Comparison of ENCODE assay signal across 22 cellular contexts in the genomic region with DNA sequence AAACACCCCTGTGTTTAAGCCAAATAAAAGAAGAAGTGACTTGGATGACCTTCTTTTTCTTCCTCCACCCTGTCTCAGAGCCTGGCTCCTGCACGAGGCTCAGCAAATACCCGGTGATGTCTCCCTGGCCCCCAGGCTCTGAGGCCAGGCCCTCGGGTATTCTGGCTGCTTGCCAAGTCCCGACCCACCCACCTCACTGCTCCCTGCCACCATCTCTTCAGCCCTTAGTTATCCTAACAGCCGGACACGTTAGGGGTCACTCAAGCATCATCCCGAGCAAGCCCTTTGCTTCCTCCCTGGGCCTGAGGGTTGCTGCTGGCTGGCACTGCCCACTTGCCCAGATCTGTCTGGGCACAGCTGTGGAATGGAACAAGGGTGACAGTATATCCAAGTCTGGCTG. TPM values are rescaled to one million over a fixed set of nuclear protein-coding genes. Genes with fewer than 3 reads are reported as not detected.
"Had no signal": no experiment of that assay in that cellular context is flagged by ENCODE, and none has a peak within 500 bp of the region (broad histone marks: within the 10 kb centered on the region; RNA-seq: fewer than 3 reads in every experiment).

No MANE protein-coding gene starts in this region.

- H3K9me3 ChIP-seq: neutrophil, transverse colon had no signal

- H3K27ac ChIP-seq: neutrophil had no signal

- ATAC-seq: activated CD4-positive, alpha-beta T cell treated with anti-CD3 and anti-CD28 coated beads for 36 hours; activated CD8-positive, alpha-beta memory T cell treated with anti-CD3 and anti-CD28 coated beads, Interleukin-2, amount 10 ng/mL, durations not matched to agents 7 days and 5 days; naive thymus-derived CD8-positive, alpha-beta T cell; right cardiac atrium had no signal

- H3K27me3 ChIP-seq: neutrophil, transverse colon had no signal

- H3K4me1 Mint-ChIP-seq: activated CD4-positive, alpha-beta T cell treated with anti-CD3 and anti-CD28 coated beads for 36 hours; activated CD8-positive, alpha-beta memory T cell treated with anti-CD3 and anti-CD28 coated beads, Interleukin-2, amount 10 ng/mL, durations not matched to agents 7 days and 5 days; activated naive CD4-positive, alpha-beta T cell treated with anti-CD3 and anti-CD28 coated beads, Interleukin-2, amount 10 ng/mL, durations not matched to agents 7 days and 5 days had no signal

- H3K9me3 Mint-ChIP-seq: activated CD4-positive, alpha-beta memory T cell treated with anti-CD3 and anti-CD28 coated beads for 36 hours; activated naive CD4-positive, alpha-beta T cell treated with anti-CD3 and anti-CD28 coated beads, Interleukin-2, amount 10 ng/mL, durations not matched to agents 7 days and 5 days; naive thymus-derived CD8-positive, alpha-beta T cell had no signal

- DNase-seq: activated CD4-positive, alpha-beta memory T cell treated with anti-CD3 and anti-CD28 coated beads for 36 hours; activated CD4-positive, alpha-beta T cell treated with anti-CD3 and anti-CD28 coated beads for 36 hours; activated CD8-positive, alpha-beta memory T cell treated with anti-CD3 and anti-CD28 coated beads, Interleukin-2, amount 10 ng/mL, durations not matched to agents 7 days and 5 days; activated naive CD4-positive, alpha-beta T cell treated with anti-CD3 and anti-CD28 coated beads, Interleukin-2, amount 10 ng/mL, durations not matched to agents 7 days and 5 days; activated T-cell treated with anti-CD3 and anti-CD28 coated beads, Interleukin-2, amount 50 U/mL, for 1 hour; caudate nucleus; erythroblast; hippocampal formation; mesenchymal stem cell; naive thymus-derived CD8-positive, alpha-beta T cell; stimulated activated CD4-positive, alpha-beta T cell treated with anti-CD3 and anti-CD28 coated beads, Interleukin-4, amount 100 ng/mL, for 4 hours; stimulated activated CD8-positive, alpha-beta memory T cell treated with anti-CD3 and anti-CD28 coated beads, Interleukin-4, amount 100 ng/mL, for 48 hours; stimulated activated naive CD4-positive, alpha-beta T cell treated with Interleukin-2 at 50 U/mL for 16 hours; T-helper 2 cell; transverse colon had no signal

- H3K27ac Mint-ChIP-seq: activated CD4-positive, alpha-beta memory T cell treated with anti-CD3 and anti-CD28 coated beads for 36 hours; activated CD4-positive, alpha-beta T cell treated with anti-CD3 and anti-CD28 coated beads for 36 hours; activated CD8-positive, alpha-beta memory T cell treated with anti-CD3 and anti-CD28 coated beads, Interleukin-2, amount 10 ng/mL, durations not matched to agents 7 days and 5 days; activated naive CD4-positive, alpha-beta T cell treated with anti-CD3 and anti-CD28 coated beads, Interleukin-2, amount 10 ng/mL, durations not matched to agents 7 days and 5 days; naive thymus-derived CD8-positive, alpha-beta T cell had no signal

- H3K4me3 ChIP-seq: smooth muscle cell, transverse colon had no signal

- H3K4me3 Mint-ChIP-seq: activated CD4-positive, alpha-beta memory T cell treated with anti-CD3 and anti-CD28 coated beads for 36 hours; activated CD4-positive, alpha-beta T cell treated with anti-CD3 and anti-CD28 coated beads for 36 hours; activated CD8-positive, alpha-beta memory T cell treated with anti-CD3 and anti-CD28 coated beads, Interleukin-2, amount 10 ng/mL, durations not matched to agents 7 days and 5 days; activated naive CD4-positive, alpha-beta T cell treated with anti-CD3 and anti-CD28 coated beads, Interleukin-2, amount 10 ng/mL, durations not matched to agents 7 days and 5 days; naive thymus-derived CD8-positive, alpha-beta T cell had no signal

- H3K36me3 Mint-ChIP-seq: activated CD4-positive, alpha-beta memory T cell treated with anti-CD3 and anti-CD28 coated beads for 36 hours; activated CD8-positive, alpha-beta memory T cell treated with anti-CD3 and anti-CD28 coated beads, Interleukin-2, amount 10 ng/mL, durations not matched to agents 7 days and 5 days; activated naive CD4-positive, alpha-beta T cell treated with anti-CD3 and anti-CD28 coated beads, Interleukin-2, amount 10 ng/mL, durations not matched to agents 7 days and 5 days; naive thymus-derived CD8-positive, alpha-beta T cell had no signal

- H3K27me3 Mint-ChIP-seq: activated CD4-positive, alpha-beta memory T cell treated with anti-CD3 and anti-CD28 coated beads for 36 hours; activated CD4-positive, alpha-beta T cell treated with anti-CD3 and anti-CD28 coated beads for 36 hours; activated CD8-positive, alpha-beta memory T cell treated with anti-CD3 and anti-CD28 coated beads, Interleukin-2, amount 10 ng/mL, durations not matched to agents 7 days and 5 days; naive thymus-derived CD8-positive, alpha-beta T cell had no signal

- H3K36me3 ChIP-seq: neutrophil, transverse colon had no signal

- FAIRE-seq: colon, keratinocyte had no signal

RNA-seq across cellular contexts. Expression of gene RPS6KL1, which starts 7.2 kb away (rescaled TPM):
- total RNA-seq: smooth muscle cell had no signal
- polyA plus RNA-seq: smooth muscle cell had no signal

RNA-seq across cellular contexts. Expression of gene PGF, which starts 39.6 kb away (rescaled TPM):
- total RNA-seq: naive thymus-derived CD8-positive, alpha-beta T cell had no signal

RNA-seq across cellular contexts. Expression of gene PROX2, which starts 39.9 kb away (rescaled TPM):
- total RNA-seq: liver, posterior vena cava, right cardiac atrium, smooth muscle cell had no signal
- polyA plus RNA-seq: keratinocyte, right cardiac atrium had no signal
